In genomic region chr2:39666489-39667141, GRCh38 we compare ENCODE assay signal across 8 cellular contexts. TPM values are rescaled to one million over a fixed set of nuclear protein-coding genes. Genes with fewer than 3 reads are reported as not detected.
DNase-seq lines count a peak whose midpoint lies in the region; ATAC-seq and TF ChIP-seq lines count a peak whose summit lies in the region.

No MANE protein-coding gene starts in this region.

- TF ChIP-seq CTCF in AG04450 (IDR thresholded peaks at IDR 0.05; ENCODE audit: low read depth, low read length), result no peak
- no peak for TF ChIP-seq CTCF in choroid plexus epithelial cell (conservative IDR thresholded peaks at IDR 0.05; ENCODE audit: low read depth, low read length)

- no peak overlapping the region for H3K9ac ChIP-seq in muscle layer of colon (ENCODE audit: low read length)

- H3K36me3 ChIP-seq in muscle layer of colon (ENCODE audit: insufficient read depth, low read length), result no peaks in the 10 kb centered on the region

- H3K27ac ChIP-seq in AG04450 (ENCODE audit: low read depth, low read length), result no peak overlapping the region
- no peak overlapping the region for H3K27ac ChIP-seq in muscle layer of colon (ENCODE audit: low read depth, low read length)

- CTCF ChIA-PET in AG04450 (lab: Charles Lee), result no interaction called here

- H3K9me3 ChIP-seq in AG04450 (ENCODE audit: control insufficient read depth, insufficient read depth, low read length) (no peaks in the 10 kb centered on the region; the same call in 1 of the 2 replicates), muscle layer of colon (ENCODE audit: low read length) (no peaks in the 10 kb centered on the region)

- peaks cover 7% of the 10 kb centered on the region for H3K4me1 ChIP-seq in muscle layer of colon (ENCODE audit: insufficient read depth, low read length)

- H3K4me3 ChIP-seq in AG04450 (ENCODE audit: low read depth, low read length), result peak overlapping the region; percentile 50
- peak overlapping the region; percentile 52 for H3K4me3 ChIP-seq in choroid plexus epithelial cell (ENCODE audit: low read depth, low read length)
- peak overlapping the region; percentile 51 to 53 for H3K4me3 ChIP-seq in muscle layer of colon (ENCODE audit: low read depth in 1 of 2, low read length in 2 of 2)

- POLR2A ChIA-PET in AG04450 (lab: Yijun Ruan, JAX), result no interaction called here

- peak; percentile 14 for ATAC-seq in HG03432 (IDR thresholded peaks at IDR 0.05; ENCODE audit: unreplicated experiment)
- ATAC-seq in GM21390 (IDR thresholded peaks at IDR 0.05; ENCODE audit: unreplicated experiment), result no peak
- ATAC-seq in HG03175 (IDR thresholded peaks at IDR 0.05; ENCODE audit: unreplicated experiment), result no peak

- DNase-seq in AG04450 (ENCODE audit: low read depth, low spot score) (no peak), choroid plexus epithelial cell (ENCODE audit: low read depth) (no peak), NCI-H524 treated with DMSO at 0.1 percent for 48 hours (lab: John Stamatoyannopoulos, UW) (no peak), HT-29 (ENCODE audit: low spot score) (no peak)

- peaks cover 60% of the 10 kb centered on the region for H3K27me3 ChIP-seq in AG04450 (ENCODE audit: control insufficient read depth, insufficient read depth, low read length)
- H3K27me3 ChIP-seq in muscle layer of colon (ENCODE audit: control insufficient read depth in 1 of 2, insufficient read depth in 2 of 2, low read length in 2 of 2), result peaks cover 10 to 23% of the 10 kb centered on the region in 2 donors

RNA-seq across cellular contexts. Expression of gene TMEM178A, which starts 0.9 kb away (rescaled TPM):
- polyA plus RNA-seq in AG04450 (2011; rRNA removed), result 1.1 and 1.2 TPM in 2 replicates
- polyA minus RNA-seq in AG04450 (2011; rRNA and poly(A)+ RNA removed), result 0.23 TPM in 1 of 2 replicates, not detected in the other
- not detected in 2 replicates for total RNA-seq in HT-29 (2014; rRNA removed; shearing (Covaris generic))
